28 cellular contexts compared by ENCODE assay signal in genomic region chr20:53083411-53083810, GRCh38.
"Had no signal": no experiment of that assay in that cellular context is flagged by ENCODE, and none has a peak within 500 bp of the region (broad histone marks: within the 10 kb centered on the region; RNA-seq: fewer than 3 reads in every experiment).

No MANE protein-coding gene starts in this region.

- FAIRE-seq: endothelial cell of umbilical vein had no signal

- ATAC-seq: activated CD4-positive, CD25-positive, alpha-beta regulatory T cell treated with anti-CD3 and anti-CD28 coated beads, Interleukin-2, amount 50 U/mL, for 24 hours; activated CD8-positive, alpha-beta T cell treated with anti-CD3 and anti-CD28 coated beads for 36 hours; activated naive CD4-positive, alpha-beta T cell treated with anti-CD3 and anti-CD28 coated beads, Interleukin-2, amount 50 U/mL, for 72 hours; activated T-cell treated with anti-CD3 and anti-CD28 coated beads, Interleukin-2, amount 50 U/mL, for 4 hours; activated T-helper 17 cell treated with anti-CD3 and anti-CD28 coated beads, Interleukin-2, amount 50 U/mL, for 72 hours; T-helper 17 cell had no signal

- H3K4me3 ChIP-seq: ascending aorta, breast epithelium, cardiac muscle cell, colonic mucosa, esophagus squamous epithelium had no signal

- H3K27ac ChIP-seq: ascending aorta, cardiac muscle cell, colonic mucosa, epithelial cell of prostate, esophagus squamous epithelium, WERI-Rb-1 had no signal

- DNase-seq: activated B cell treated with CpG ODN at 0.5 μM for 24 hours; activated CD4-positive, alpha-beta T cell treated with anti-CD3 and anti-CD28 coated beads for 48 hours; activated CD4-positive, alpha-beta T cell treated with anti-CD3 and anti-CD28 coated beads, Interleukin-2, amount 50 U/mL, for 1 hour; activated CD4-positive, alpha-beta T cell treated with anti-CD3 and anti-CD28 coated beads, Interleukin-2, amount 50 U/mL, for 48 hours; activated CD8-positive, alpha-beta memory T cell treated with anti-CD3 and anti-CD28 coated beads for 24 hours; activated CD8-positive, alpha-beta T cell treated with anti-CD3 and anti-CD28 coated beads for 36 hours; activated effector memory CD4-positive, alpha-beta T cell treated with Interleukin-2 at 50 U/mL for 16 hours; activated gamma-delta T cell treated with Interleukin-2 at 50 U/mL for 16 hours; activated naive CD4-positive, alpha-beta T cell treated with Interleukin-2 at 50 U/mL for 16 hours; activated naive CD8-positive, alpha-beta T cell treated with anti-CD3 and anti-CD28 coated beads, Interleukin-2, amount 10 ng/mL, durations not matched to agents 7 days and 5 days; activated T-cell treated with anti-CD3 and anti-CD28 coated beads, Interleukin-2, amount 50 U/mL, for 4 hours; central memory CD4-positive, alpha-beta T cell; cerebellar nuclear complex; colonic mucosa; effector CD8-positive, alpha-beta T cell; esophagus squamous epithelium; head of caudate nucleus; T-helper 17 cell; T1000; WERI-Rb-1 had no signal

- H3K36me3 ChIP-seq: ascending aorta, breast epithelium, cardiac muscle cell, colonic mucosa, esophagus squamous epithelium, WERI-Rb-1 had no signal

- H3K4me1 ChIP-seq: ascending aorta, colonic mucosa had no signal

- H3K27me3 ChIP-seq: ascending aorta, breast epithelium, cardiac muscle cell, colonic mucosa, esophagus squamous epithelium had no signal

- H3K9me3 ChIP-seq: ascending aorta, breast epithelium, colonic mucosa, esophagus squamous epithelium had no signal
